In genomic region chr14:104115691-104116543, GRCh38 we compare ENCODE assay signal across 9 cellular contexts. TPM values are rescaled to one million over a fixed set of nuclear protein-coding genes. Genes with fewer than 3 reads are reported as not detected.
DNase-seq lines count a peak whose midpoint lies in the region; ATAC-seq and TF ChIP-seq lines count a peak whose summit lies in the region.
"Had no signal": no experiment of that assay in that cellular context is flagged by ENCODE, and none has a peak within 500 bp of the region (broad histone marks: within the 10 kb centered on the region; RNA-seq: fewer than 3 reads in every experiment).

No MANE protein-coding gene starts in this region.

- BruUV-seq in HCT116 (replicated peaks; lab: Mats Ljungman, UMichigan): no TSS peak

- H3K4me3 ChIP-seq in HCT116 (replicated peaks in 1 of 2; ENCODE audit: low read depth in 1 of 2, low read length in 2 of 2) (peak overlapping the region; percentile 48 to 82), iPS-18a (ENCODE audit: low read length) (peak overlapping the region; percentile 40), skeletal muscle tissue (ENCODE audit: low read length in 3 of 3) (peak overlapping the region in 2 of 3 donors; percentile 31 to 52)

- no peaks in the 10 kb centered on the region for H4K20me1 ChIP-seq in HCT116 (ENCODE audit: insufficient read depth)

- peak overlapping the region; percentile 30 for H3K4me3 Mint-ChIP-seq in activated T-helper 17 cell treated with anti-CD3 and anti-CD28 coated beads, Interleukin-2, amount 50 U/mL, for 72 hours

- TF ChIP-seq CTCF in HCT116 (IDR thresholded peaks at IDR 0.05 in 2 of 3, conservative IDR thresholded peaks at IDR 0.05 in 1 of 3; ENCODE audit: borderline replicate concordance in 1 of 3, insufficient read depth in 1 of 3, low read depth in 2 of 3, low read length in 2 of 3): no peak

- H3K27me3 Mint-ChIP-seq in activated T-helper 17 cell treated with anti-CD3 and anti-CD28 coated beads, Interleukin-2, amount 50 U/mL, for 72 hours: peaks cover 29% of the 10 kb centered on the region

- RAD21 ChIA-PET in HCT116 (lab: Charles Lee; ENCODE audit: low non-redundant PET in 1 of 2, low total read pairs in 2 of 2, uncharacterized antibody in 2 of 2, unreplicated experiment in 2 of 2): no interaction called here

- H3K36me3 ChIP-seq in HCT116 (ENCODE audit: control insufficient read depth in 1 of 2, insufficient read depth in 2 of 2, low read length in 2 of 2) (no peaks in the 10 kb centered on the region), iPS-18a (ENCODE audit: control insufficient read depth, low read depth, low read length) (no peaks in the 10 kb centered on the region), skeletal muscle tissue (ENCODE audit: control insufficient read depth in 3 of 3, insufficient read depth in 3 of 3, low read length in 3 of 3) (no peaks in the 10 kb centered on the region)

- H3K36me3 Mint-ChIP-seq in activated T-helper 17 cell treated with anti-CD3 and anti-CD28 coated beads, Interleukin-2, amount 50 U/mL, for 72 hours (ENCODE audit: low read depth): no peaks in the 10 kb centered on the region

- H3K9me3 ChIP-seq in HCT116 (ENCODE audit: control insufficient read depth in 1 of 2, insufficient read depth in 1 of 2, low read depth in 1 of 2, low read length in 2 of 2) (no peaks in the 10 kb centered on the region), iPS-18a (ENCODE audit: control insufficient read depth, low read depth, low read length) (no peaks in the 10 kb centered on the region), skeletal muscle tissue (ENCODE audit: control insufficient read depth in 3 of 3, low read length in 3 of 3) (no peaks in the 10 kb centered on the region)

- ATAC-seq in HCT116 (peak; percentile 46), HG03095 (IDR thresholded peaks at IDR 0.05; ENCODE audit: unreplicated experiment) (no peak), GM19324 (IDR thresholded peaks at IDR 0.05; ENCODE audit: low FRiP score, unreplicated experiment) (no peak), GM19467 (IDR thresholded peaks at IDR 0.05; ENCODE audit: unreplicated experiment) (no peak)
- ATAC-seq in activated T-helper 17 cell treated with anti-CD3 and anti-CD28 coated beads, Interleukin-2, amount 50 U/mL, for 72 hours (replicated peaks): no peak

- no peak overlapping the region for H3K27ac Mint-ChIP-seq in activated T-helper 17 cell treated with anti-CD3 and anti-CD28 coated beads, Interleukin-2, amount 50 U/mL, for 72 hours

- H3K27me3 ChIP-seq in HCT116 (ENCODE audit: insufficient read depth, low read length) (no peaks in the 10 kb centered on the region), iPS-18a (ENCODE audit: control insufficient read depth, insufficient read depth, low read length) (peaks cover 43% of the 10 kb centered on the region), skeletal muscle tissue (ENCODE audit: control insufficient read depth in 3 of 3, insufficient read depth in 3 of 3, low read length in 3 of 3) (peaks cover 40 to 81% (median 74%) of the 10 kb centered on the region in 3 donors)

- DNase-seq in HCT116 (ENCODE audit: low read depth, low spot score) (no peak), NCI-H2081 (lab: John Stamatoyannopoulos, UW) (no peak)

- H3K9ac ChIP-seq in HCT116 (ENCODE audit: low read length) (peak overlapping the region; percentile 82), iPS-18a (ENCODE audit: low read length) (no peak overlapping the region), skeletal muscle tissue (ENCODE audit: low read depth in 1 of 3, low read length in 3 of 3) (no peak overlapping the region)

- POLR2A ChIA-PET in HCT116 (lab: Charles Lee): no interaction called here

- no peaks in the 10 kb centered on the region for H3K79me2 ChIP-seq in HCT116 (ENCODE audit: insufficient read depth, low read length)

- peak overlapping the region; percentile 92 for H3K4me2 ChIP-seq in HCT116 (ENCODE audit: low read length)

- TF ChIP-seq RAD21 in HCT116 (IDR thresholded peaks at IDR 0.05; ENCODE audit: low read depth): no peak

- H3K27ac ChIP-seq in HCT116 (ENCODE audit: low read depth, low read length) (peak overlapping the region; percentile 81), iPS-18a (ENCODE audit: low read length) (no peak overlapping the region), skeletal muscle tissue (ENCODE audit: low read depth, low read length) (no peak overlapping the region)

- H2AFZ ChIP-seq in HCT116 (ENCODE audit: low read depth, low read length, poor library complexity, severe bottlenecking): no peak overlapping the region

- CTCF ChIA-PET in HCT116 (lab: Charles Lee): interaction anchor here (1.0 to 2.2 kb wide), 5 partner anchors 9 to 31 kb away, joined by 3 to 8 read pairs (median 3); no protein-coding TSS in a partner anchor

- no peaks in the 10 kb centered on the region for H3K4me1 Mint-ChIP-seq in activated T-helper 17 cell treated with anti-CD3 and anti-CD28 coated beads, Interleukin-2, amount 50 U/mL, for 72 hours

- H3K4me1 ChIP-seq in HCT116 (ENCODE audit: control insufficient read depth in 1 of 2, insufficient read depth in 2 of 2, low read length in 2 of 2) (peaks cover 24 to 67% of the 10 kb centered on the region in 2 experiments; a peak in 3 of 4 replicates), iPS-18a (ENCODE audit: control insufficient read depth, low read depth, low read length) (no peaks in the 10 kb centered on the region), skeletal muscle tissue (ENCODE audit: control insufficient read depth in 3 of 3, insufficient read depth in 3 of 3, low read length in 3 of 3) (peaks cover 0 to 4% (median 0%) of the 10 kb centered on the region in 3 donors)

- no peak for TF ChIP-seq POLR2A in HCT116 (IDR thresholded peaks at IDR 0.05; ENCODE audit: borderline replicate concordance, extremely low read depth, insufficient read depth, insufficient read length)

- intact Hi-C loops in HCT116 (cut with micrococcal nuclease): no loop called here

- no peaks in the 10 kb centered on the region for H3K9me2 ChIP-seq in HCT116 (ENCODE audit: insufficient read depth)

- no peaks in the 10 kb centered on the region for H3K9me3 Mint-ChIP-seq in activated T-helper 17 cell treated with anti-CD3 and anti-CD28 coated beads, Interleukin-2, amount 50 U/mL, for 72 hours

TF ChIP-seq in HCT116, 20 proteins besides CTCF, POLR2A, EP300 and RAD21:
- TF ChIP-seq SIN3A (IDR thresholded peaks at IDR 0.05; ENCODE audit: low read depth) (no peak), YY1 (IDR thresholded peaks at IDR 0.05; ENCODE audit: extremely low read depth, insufficient replicate concordance, low read depth, low read length) (peak; percentile 58), POLR2AphosphoS5 (IDR thresholded peaks at IDR 0.05; ENCODE audit: low read depth, low read length) (peak; percentile 15; the same call in 1 of the 2 replicates)

RNA-seq across cellular contexts. Expression of gene KIF26A, which starts 22.5 kb away (rescaled TPM):
- total RNA-seq in HCT116 (2021; ENCODE audit: unreplicated experiment) (10.2 TPM), skeletal muscle tissue (6.3 TPM)
- polyA plus RNA-seq in HCT116 (2012): 4.3 and 4.8 TPM in 2 replicates
- total RNA-seq in activated T-helper 17 cell treated with anti-CD3 and anti-CD28 coated beads, Interleukin-2, amount 50 U/mL, for 72 hours: 1 to 10 TPM; 1.1 to 1.6 TPM
- total RNA-seq: mononuclear cell had no signal

RNA-seq across cellular contexts. Expression of gene ASPG, which starts 30.4 kb away (rescaled TPM):
- total RNA-seq in HCT116 (2021; ENCODE audit: unreplicated experiment) (not detected), skeletal muscle tissue (0.52 TPM)
- 0.15 and 0.17 TPM in 2 replicates for polyA plus RNA-seq in HCT116 (2012)
- total RNA-seq in activated T-helper 17 cell treated with anti-CD3 and anti-CD28 coated beads, Interleukin-2, amount 50 U/mL, for 72 hours: not detected
